In genomic region chr17:2083613-2084128, GRCh38 we compare ENCODE assay signal across 8 cellular contexts. TPM values are rescaled to one million over a fixed set of nuclear protein-coding genes. Genes with fewer than 3 reads are reported as not detected.
DNase-seq lines count a peak whose midpoint lies in the region; ATAC-seq and TF ChIP-seq lines count a peak whose summit lies in the region.

No MANE protein-coding gene starts in this region.

- in situ Hi-C loops in G401 (cut with HindIII; ENCODE audit: low sequenced_read_pairs), result no loop called here

- POLR2A ChIA-PET in CD4-positive, alpha-beta T cell (lab: Charles Lee), result no interaction called here

- H3K27ac ChIP-seq in CD4-positive, alpha-beta T cell (ENCODE audit: low read depth, low read length), result no peak overlapping the region
- H3K27ac ChIP-seq in ascending aorta (peak overlapping the region; percentile 59 to 67), mucosa of rectum (ENCODE audit: low read depth in 2 of 2, low read length in 2 of 2) (peak overlapping the region; percentile 96 to 97)

- H3K27me3 Mint-ChIP-seq in CD4-positive, alpha-beta T cell, result no peaks in the 10 kb centered on the region

- no peak overlapping the region for H3K4me3 Mint-ChIP-seq in CD4-positive, alpha-beta T cell

- H3K27me3 ChIP-seq in CD4-positive, alpha-beta T cell (ENCODE audit: control insufficient read depth, insufficient read depth, low read length), result no peaks in the 10 kb centered on the region
- no peaks in the 10 kb centered on the region for H3K27me3 ChIP-seq in ascending aorta
- H3K27me3 ChIP-seq in mucosa of rectum (ENCODE audit: control insufficient read depth in 2 of 2, insufficient read depth in 2 of 2, low read length in 2 of 2), result no peaks in the 10 kb centered on the region

- H3K27ac Mint-ChIP-seq in CD4-positive, alpha-beta T cell, result peak overlapping the region; percentile 65

- DNase-seq in CD4-positive, alpha-beta T cell, result no peak
- DNase-seq in ascending aorta (ENCODE audit: low spot score in 2 of 2), result peak; percentile 35 to 78
- DNase-seq in G401 (ENCODE audit: low spot score), result no peak
- DNase-seq in NCI-H748 treated with DMSO at 0.1 percent for 48 hours (lab: John Stamatoyannopoulos, UW), result no peak
- no peak for DNase-seq in NAMALWA (ENCODE audit: low spot score)

- no peaks in the 10 kb centered on the region for H3K9me3 Mint-ChIP-seq in CD4-positive, alpha-beta T cell

- CTCF ChIA-PET in CD4-positive, alpha-beta T cell (lab: Charles Lee), result no interaction called here

- ATAC-seq in CD4-positive, alpha-beta T cell (ENCODE audit: poor library complexity), result no peak
- ATAC-seq in HG02973 (IDR thresholded peaks at IDR 0.05; ENCODE audit: unreplicated experiment), result peak; percentile 38
- no peak for ATAC-seq in GM21360 (IDR thresholded peaks at IDR 0.05; ENCODE audit: unreplicated experiment)

- peaks cover 0 to 28% of the 10 kb centered on the region in 2 donors for H3K4me1 ChIP-seq in ascending aorta
- H3K4me1 ChIP-seq in mucosa of rectum (ENCODE audit: control insufficient read depth in 2 of 2, insufficient read depth in 2 of 2, low read length in 2 of 2), result peaks cover 57 to 58% of the 10 kb centered on the region in 2 donors

- TF ChIP-seq CTCF in CD4-positive, alpha-beta T cell (IDR thresholded peaks at IDR 0.05), result no peak
- TF ChIP-seq CTCF in ascending aorta (IDR thresholded peaks at IDR 0.05), result no peak

- peaks cover 81% of the 10 kb centered on the region for H3K36me3 Mint-ChIP-seq in CD4-positive, alpha-beta T cell (ENCODE audit: low read depth)

- H3K4me1 Mint-ChIP-seq in CD4-positive, alpha-beta T cell (ENCODE audit: low read depth), result peaks cover 15% of the 10 kb centered on the region

- H3K9me3 ChIP-seq in CD4-positive, alpha-beta T cell (ENCODE audit: control insufficient read depth, low read length), result no peaks in the 10 kb centered on the region
- H3K9me3 ChIP-seq in ascending aorta (no peaks in the 10 kb centered on the region), mucosa of rectum (ENCODE audit: control insufficient read depth in 2 of 2, low read length in 2 of 2) (no peaks in the 10 kb centered on the region)

- H3K36me3 ChIP-seq in ascending aorta, result peaks cover 21 to 44% of the 10 kb centered on the region in 2 donors
- peaks cover 12 to 23% of the 10 kb centered on the region in 2 donors for H3K36me3 ChIP-seq in mucosa of rectum (ENCODE audit: control insufficient read depth in 2 of 2, insufficient read depth in 2 of 2, low read length in 2 of 2)

- intact Hi-C loops in CD4-positive, alpha-beta T cell (cut with DNase I, micrococcal nuclease), result no loop called here
- intact Hi-C loops in ascending aorta (cut with DNase I), result no loop called here

- peak overlapping the region; percentile 70 to 80 for H3K9ac ChIP-seq in mucosa of rectum (ENCODE audit: low read depth in 1 of 2, low read length in 2 of 2)

- H3K4me3 ChIP-seq in ascending aorta (no peak overlapping the region), mucosa of rectum (ENCODE audit: low read length in 2 of 2) (peak overlapping the region in 1 of 2 donors; percentile 42)

RNA-seq across cellular contexts. Expression of gene HIC1, which starts 28.8 kb away (rescaled TPM):
- total RNA-seq in CD4-positive, alpha-beta T cell, result 1 to 10 TPM; 2.4 to 3.0 TPM
- 131 TPM for total RNA-seq in ascending aorta
- total RNA-seq in G401 (2014; rRNA removed; shearing (Covaris generic)), result 20.2 and 37.8 TPM in 2 replicates

RNA-seq across cellular contexts. Expression of gene OVCA2, which starts 41.8 kb away (rescaled TPM):
- total RNA-seq in CD4-positive, alpha-beta T cell, result 10 to 100 TPM; 34.4 to 35.1 TPM
- 71.3 TPM for total RNA-seq in ascending aorta
- 48.0 and 63.1 TPM in 2 replicates for total RNA-seq in G401 (2014; rRNA removed; shearing (Covaris generic))

RNA-seq across cellular contexts. Expression of gene DPH1, which starts 53.7 kb away (rescaled TPM):
- total RNA-seq in CD4-positive, alpha-beta T cell, result 100 to 1,000 TPM in 1 of 2 experiments, 10 to 100 TPM in 1; 96.4 to 101 TPM
- 125 TPM for total RNA-seq in ascending aorta
- 48.8 and 56.7 TPM in 2 replicates for total RNA-seq in G401 (2014; rRNA removed; shearing (Covaris generic))

RNA-seq across cellular contexts. Expression of gene RTN4RL1, which starts 58.5 kb away (rescaled TPM):
- total RNA-seq in CD4-positive, alpha-beta T cell, result under 1 TPM; 0.06 to 0.11 TPM
- 11.5 TPM for total RNA-seq in ascending aorta
- 65.0 and 65.6 TPM in 2 replicates for total RNA-seq in G401 (2014; rRNA removed; shearing (Covaris generic))

Comparison
In these comparisons a context has a peak if more than half of its experiments do, and no peak if none do; other contexts are left out.
1. DNase-seq: peak in ascending aorta (2 of 2); none in CD4-positive, alpha-beta T cell (0 of 10), G401 (single experiment), NCI-H748 treated with DMSO at 0.1 percent for 48 hours (single experiment) and NAMALWA (single experiment).